13 cellular contexts compared by ENCODE assay signal in genomic region chr12:99259040-99259934, GRCh38.
A peak's percentile ranks its signal among the peaks of the same experiment; 100 is the strongest.
DNase-seq lines count a peak whose midpoint lies in the region; FAIRE-seq and TF ChIP-seq lines count a peak whose summit lies in the region.
"Had no signal": no experiment of that assay in that cellular context is flagged by ENCODE, and none has a peak within 500 bp of the region (broad histone marks: within the 10 kb centered on the region; RNA-seq: fewer than 3 reads in every experiment).

No MANE protein-coding gene starts in this region.

- no peaks in the 10 kb centered on the region for H3K27me3 ChIP-seq in BLaER1 treated with 17β-estradiol and CSF1 and Interleukin-3, amounts not matched to agents 10 nM and 100 nM
- H3K27me3 ChIP-seq in dorsolateral prefrontal cortex, result no peaks in the 10 kb centered on the region
- no peaks in the 10 kb centered on the region for H3K27me3 ChIP-seq in mesenchymal stem cell (ENCODE audit: control insufficient read depth in 1 of 2, insufficient read depth in 1 of 2, low read length in 2 of 2)
- H3K27me3 ChIP-seq: adrenal gland, tibial nerve had no signal

- no peak overlapping the region for H2AK5ac ChIP-seq in mesenchymal stem cell (ENCODE audit: low read length, severe bottlenecking)

- TF ChIP-seq CTCF in dorsolateral prefrontal cortex (IDR thresholded peaks at IDR 0.05 in 54 of 56, conservative IDR thresholded peaks at IDR 0.05 in 2 of 56; ENCODE audit: low read depth in 1 of 56, partially characterized antibody in 56 of 56), result no peak

- no peaks in the 10 kb centered on the region for H3K79me1 ChIP-seq in mesenchymal stem cell (replicated peaks; ENCODE audit: low read length, poor library complexity, severe bottlenecking)

- peaks cover 0 to 8% (median 0%) of the 10 kb centered on the region in 11 experiments; a peak in 3 of 22 replicates for H3K36me3 ChIP-seq in BLaER1 treated with 17β-estradiol and CSF1 and Interleukin-3, amounts not matched to agents 10 nM and 100 nM
- no peaks in the 10 kb centered on the region for H3K36me3 ChIP-seq in mesenchymal stem cell (ENCODE audit: control insufficient read depth in 1 of 2, insufficient read depth in 2 of 2, low read depth in 1 of 2, low read length in 2 of 2)
- H3K36me3 ChIP-seq: adrenal gland, tibial nerve had no signal

- H3K14ac ChIP-seq in mesenchymal stem cell (ENCODE audit: low read length in 2 of 2), result no peak overlapping the region

- H3K4me2 ChIP-seq in BLaER1 treated with 17β-estradiol and CSF1 and Interleukin-3, amounts not matched to agents 10 nM and 100 nM, result peak overlapping the region; percentile 4 to 68 (median 58); a peak in 21 of 22 replicates
- no peak overlapping the region for H3K4me2 ChIP-seq in mesenchymal stem cell (ENCODE audit: low read length, poor library complexity, severe bottlenecking)
- H3K4me2 ChIP-seq: PC-9 had no signal

- peak overlapping the region; percentile 52 for H2BK15ac ChIP-seq in mesenchymal stem cell (ENCODE audit: low read depth, poor library complexity, severe bottlenecking)

- 87% methylated on average over 12 of the region's 12 CpGs for WGBS in mesenchymal stem cell

- no peaks in the 10 kb centered on the region for H4K20me1 ChIP-seq in BLaER1 treated with 17β-estradiol and CSF1 and Interleukin-3, amounts not matched to agents 10 nM and 100 nM

- peak overlapping the region in 3 of 11 experiments; percentile 6 to 46 (median 28); a peak in 3 of 22 replicates for H3K9ac ChIP-seq in BLaER1 treated with 17β-estradiol and CSF1 and Interleukin-3, amounts not matched to agents 10 nM and 100 nM
- H3K9ac ChIP-seq in mesenchymal stem cell (ENCODE audit: low read length), result no peak overlapping the region

- intact Hi-C loops in dorsolateral prefrontal cortex (cut with DNase I), result no loop called here

- H2AFZ ChIP-seq in mesenchymal stem cell (ENCODE audit: low read depth, low read length), result no peak overlapping the region
- H2AFZ ChIP-seq: PC-9 had no signal

- DNase-seq in NCI-H69 (lab: John Stamatoyannopoulos, UW), result peak; percentile 14
- peak in 2 of 10 donors; percentile 27 to 65 for DNase-seq in dorsolateral prefrontal cortex
- peak; percentile 12 for DNase-seq in mesenchymal stem cell
- DNase-seq in germinal center (ENCODE audit: low spot score), result no peak
- no peak for DNase-seq in HTR-8/SVneo (ENCODE audit: insufficient read length, low spot score)
- no peak for DNase-seq in SHP77 (lab: John Stamatoyannopoulos, UW)
- DNase-seq in activated naive CD4-positive, alpha-beta T cell treated with Interleukin-2 at 50 U/mL for 16 hours, result no peak
- DNase-seq: activated T-cell treated with anti-CD3 and anti-CD28 coated beads, Interleukin-2, amount 50 U/mL, for 1 hour; dermis blood vessel endothelial cell; PC-9 had no signal

- no peak overlapping the region for H2BK120ac ChIP-seq in mesenchymal stem cell (ENCODE audit: low read depth, low read length)

- peaks cover 7 to 24% (median 12%) of the 10 kb centered on the region in 10 experiments; a peak in 19 of 20 replicates for H3K4me1 ChIP-seq in BLaER1 treated with 17β-estradiol and CSF1 and Interleukin-3, amounts not matched to agents 10 nM and 100 nM
- H3K4me1 ChIP-seq in mesenchymal stem cell (ENCODE audit: control insufficient read depth, insufficient read depth, low read depth, low read length), result no peaks in the 10 kb centered on the region
- H3K4me1 ChIP-seq: adrenal gland had no signal

- H4K8ac ChIP-seq in mesenchymal stem cell (ENCODE audit: low read length), result no peak overlapping the region

- H2BK5ac ChIP-seq in mesenchymal stem cell (ENCODE audit: low read depth, low read length, poor library complexity, severe bottlenecking), result no peak overlapping the region

- no peak for FAIRE-seq in HTR-8/SVneo (lab: Jason Lieb, UNC)

- H3K27ac ChIP-seq in BLaER1 treated with 17β-estradiol and CSF1 and Interleukin-3, amounts not matched to agents 10 nM and 100 nM, result peak overlapping the region in 6 of 11 experiments; percentile 9 to 68 (median 46); a peak in 10 of 22 replicates
- H3K27ac ChIP-seq in dorsolateral prefrontal cortex (peak overlapping the region in 51 of 59 donors; percentile 0 to 81 (median 64)), mesenchymal stem cell (ENCODE audit: low read length, poor library complexity, severe bottlenecking) (no peak overlapping the region)
- H3K27ac ChIP-seq: adrenal gland, PC-9, tibial nerve had no signal

- H2BK12ac ChIP-seq in mesenchymal stem cell (ENCODE audit: low read length in 2 of 2), result peak overlapping the region in 1 of 2 experiments; percentile 66

- no peak overlapping the region for H4K91ac ChIP-seq in mesenchymal stem cell (ENCODE audit: low read length)

- H3K23ac ChIP-seq in mesenchymal stem cell (ENCODE audit: low read length in 2 of 2), result no peak overlapping the region

- H3K18ac ChIP-seq in mesenchymal stem cell (ENCODE audit: low read depth in 1 of 2, low read length in 2 of 2), result peak overlapping the region; percentile 62 to 66

- H3K4me3 ChIP-seq in BLaER1 treated with 17β-estradiol and CSF1 and Interleukin-3, amounts not matched to agents 10 nM and 100 nM, result no peak overlapping the region
- H3K4me3 ChIP-seq in dorsolateral prefrontal cortex, result peak overlapping the region in 2 of 59 donors; percentile 9 to 10
- no peak overlapping the region for H3K4me3 ChIP-seq in mesenchymal stem cell (ENCODE audit: insufficient read depth in 1 of 2, low read depth in 1 of 2, low read length in 2 of 2)
- H3K4me3 ChIP-seq: adrenal gland, PC-9, tibial nerve had no signal

- H3K4ac ChIP-seq in mesenchymal stem cell (ENCODE audit: low read depth in 1 of 2, low read length in 2 of 2), result no peak overlapping the region

- H3K9me3 ChIP-seq in BLaER1 treated with 17β-estradiol and CSF1 and Interleukin-3, amounts not matched to agents 10 nM and 100 nM (replicated peaks in 1 of 11), result peaks cover 0 to 5% (median 0%) of the 10 kb centered on the region in 11 experiments; a peak in 1 of 22 replicates
- H3K9me3 ChIP-seq in mesenchymal stem cell (ENCODE audit: control insufficient read depth, low read length), result no peaks in the 10 kb centered on the region
- H3K9me3 ChIP-seq: adrenal gland, tibial nerve had no signal

Comparison
In these comparisons a context has a peak if more than half of its experiments do, and no peak if none do; other contexts are left out.
1. DNase-seq: peak in NCI-H69 (single experiment) and mesenchymal stem cell (single experiment); none in germinal center (single experiment), HTR-8/SVneo (single experiment), SHP77 (0 of 2) and activated naive CD4-positive, alpha-beta T cell treated with Interleukin-2 at 50 U/mL for 16 hours (single experiment).